11 cellular contexts compared by ENCODE assay signal in genomic region chr1:54402896-54403295, GRCh38. TPM values are rescaled to one million over a fixed set of nuclear protein-coding genes. Genes with fewer than 3 reads are reported as not detected.
DNase-seq lines count a peak whose midpoint lies in the region; ATAC-seq and TF ChIP-seq lines count a peak whose summit lies in the region.
"Had no signal": no experiment of that assay in that cellular context is flagged by ENCODE, and none has a peak within 500 bp of the region (broad histone marks: within the 10 kb centered on the region; RNA-seq: fewer than 3 reads in every experiment).

No MANE protein-coding gene starts in this region.

- H3K9ac ChIP-seq in mesenchymal stem cell (ENCODE audit: low read length) = no peak overlapping the region

- H3K23ac ChIP-seq in mesenchymal stem cell (ENCODE audit: low read length in 2 of 2) = no peak overlapping the region

- intact Hi-C loops in left ventricle myocardium inferior (cut with micrococcal nuclease) (loop anchor here (10.0 kb wide), 1 partner anchor 98 kb away; no protein-coding TSS in a partner anchor), left ventricle myocardium superior (cut with micrococcal nuclease) (loop anchor here (10.0 kb wide), 1 partner anchor 278 kb away; no protein-coding TSS in a partner anchor), uterus (cut with DNase I; ENCODE audit: low total_unique reads) (no loop called here)

- no peak overlapping the region for H2AK5ac ChIP-seq in mesenchymal stem cell (ENCODE audit: low read length, severe bottlenecking)

- H3K36me3 ChIP-seq in left ventricle myocardium inferior (peaks cover 37% of the 10 kb centered on the region), mesenchymal stem cell (ENCODE audit: control insufficient read depth in 1 of 2, insufficient read depth in 2 of 2, low read depth in 1 of 2, low read length in 2 of 2) (peaks cover 20 to 55% of the 10 kb centered on the region in 2 experiments), uterus (no peaks in the 10 kb centered on the region)

- peaks cover 38% of the 10 kb centered on the region for H3K79me1 ChIP-seq in mesenchymal stem cell (replicated peaks; ENCODE audit: low read length, poor library complexity, severe bottlenecking)

- peak overlapping the region; percentile 91 for H3K4me3 Mint-ChIP-seq in activated naive CD8-positive, alpha-beta T cell treated with anti-CD3 and anti-CD28 coated beads, Interleukin-2, amount 10 ng/mL, durations not matched to agents 7 days and 5 days

- whole genome bisulfite sequencing in mesenchymal stem cell = 31% methylated on average over 3 of the region's 7 CpGs

- H3K27me3 ChIP-seq in left ventricle myocardium inferior (ENCODE audit: low read depth) (no peaks in the 10 kb centered on the region), mesenchymal stem cell (ENCODE audit: control insufficient read depth in 1 of 2, insufficient read depth in 1 of 2, low read length in 2 of 2) (no peaks in the 10 kb centered on the region), uterus (no peaks in the 10 kb centered on the region)

- TF ChIP-seq CTCF in left ventricle myocardium inferior (IDR thresholded peaks at IDR 0.05; ENCODE audit: borderline replicate concordance) (no peak), uterus (IDR thresholded peaks at IDR 0.05) (no peak)

- H3K4me1 ChIP-seq in left ventricle myocardium inferior = peaks cover 89% of the 10 kb centered on the region
- peaks cover 19% of the 10 kb centered on the region for H3K4me1 ChIP-seq in mesenchymal stem cell (ENCODE audit: control insufficient read depth, insufficient read depth, low read depth, low read length)
- peaks cover 0 to 11% of the 10 kb centered on the region in 2 donors for H3K4me1 ChIP-seq in uterus

- H3K27ac Mint-ChIP-seq in activated naive CD8-positive, alpha-beta T cell treated with anti-CD3 and anti-CD28 coated beads, Interleukin-2, amount 10 ng/mL, durations not matched to agents 7 days and 5 days = no peak overlapping the region

- H4K8ac ChIP-seq in mesenchymal stem cell (ENCODE audit: low read length) = no peak overlapping the region

- H3K18ac ChIP-seq in mesenchymal stem cell (ENCODE audit: low read depth in 1 of 2, low read length in 2 of 2) = no peak overlapping the region

- no peak overlapping the region for H3K4ac ChIP-seq in mesenchymal stem cell (ENCODE audit: low read depth in 1 of 2, low read length in 2 of 2)

- H3K9me3 Mint-ChIP-seq in activated naive CD8-positive, alpha-beta T cell treated with anti-CD3 and anti-CD28 coated beads, Interleukin-2, amount 10 ng/mL, durations not matched to agents 7 days and 5 days = no peaks in the 10 kb centered on the region

- no peak for ATAC-seq in left ventricle myocardium superior
- no peak for ATAC-seq in activated naive CD8-positive, alpha-beta T cell treated with anti-CD3 and anti-CD28 coated beads, Interleukin-2, amount 10 ng/mL, durations not matched to agents 7 days and 5 days (ENCODE audit: low read depth)
- no peak for ATAC-seq in GM21786 (IDR thresholded peaks at IDR 0.05; ENCODE audit: unreplicated experiment)
- ATAC-seq: activated CD4-positive, CD25-positive, alpha-beta regulatory T cell treated with anti-CD3 and anti-CD28 coated beads, Interleukin-2, amount 50 U/mL, for 24 hours had no signal

- no peak overlapping the region for H4K91ac ChIP-seq in mesenchymal stem cell (ENCODE audit: low read length)

- H3K14ac ChIP-seq in mesenchymal stem cell (ENCODE audit: low read length in 2 of 2) = no peak overlapping the region

- H3K4me3 ChIP-seq in left ventricle myocardium inferior = peak overlapping the region; percentile 95
- no peak overlapping the region for H3K4me3 ChIP-seq in mesenchymal stem cell (ENCODE audit: insufficient read depth in 1 of 2, low read depth in 1 of 2, low read length in 2 of 2)
- H3K4me3 ChIP-seq in uterus = peak overlapping the region in 1 of 2 donors; percentile 97

- no peak overlapping the region for H2BK12ac ChIP-seq in mesenchymal stem cell (ENCODE audit: low read length in 2 of 2)

- no peak overlapping the region for H2BK15ac ChIP-seq in mesenchymal stem cell (ENCODE audit: low read depth, poor library complexity, severe bottlenecking)

- no peaks in the 10 kb centered on the region for H3K27me3 Mint-ChIP-seq in activated naive CD8-positive, alpha-beta T cell treated with anti-CD3 and anti-CD28 coated beads, Interleukin-2, amount 10 ng/mL, durations not matched to agents 7 days and 5 days

- POLR2A ChIA-PET in activated naive CD8-positive, alpha-beta T cell treated with anti-CD3 and anti-CD28 coated beads, Interleukin-2, amount 10 ng/mL, durations not matched to agents 7 days and 5 days (lab: Charles Lee) = interaction anchor here (0.8 kb wide), 2 partner anchors 74 to 118 kb away, joined by 3 read pairs; no protein-coding TSS in a partner anchor

- peaks cover 58% of the 10 kb centered on the region for H3K36me3 Mint-ChIP-seq in activated naive CD8-positive, alpha-beta T cell treated with anti-CD3 and anti-CD28 coated beads, Interleukin-2, amount 10 ng/mL, durations not matched to agents 7 days and 5 days

- H2AFZ ChIP-seq in mesenchymal stem cell (ENCODE audit: low read depth, low read length) = no peak overlapping the region

- no peak overlapping the region for H2BK5ac ChIP-seq in mesenchymal stem cell (ENCODE audit: low read depth, low read length, poor library complexity, severe bottlenecking)

- TF ChIP-seq POLR2A in uterus (IDR thresholded peaks at IDR 0.05) = no peak

- peaks cover 59% of the 10 kb centered on the region for H3K4me1 Mint-ChIP-seq in activated naive CD8-positive, alpha-beta T cell treated with anti-CD3 and anti-CD28 coated beads, Interleukin-2, amount 10 ng/mL, durations not matched to agents 7 days and 5 days

- H3K9me3 ChIP-seq in left ventricle myocardium inferior (replicated peaks) = no peaks in the 10 kb centered on the region
- H3K9me3 ChIP-seq in mesenchymal stem cell (ENCODE audit: control insufficient read depth, low read length) = no peaks in the 10 kb centered on the region
- no peaks in the 10 kb centered on the region for H3K9me3 ChIP-seq in uterus

- no peak overlapping the region for H2BK120ac ChIP-seq in mesenchymal stem cell (ENCODE audit: low read depth, low read length)

- H3K4me2 ChIP-seq in mesenchymal stem cell (ENCODE audit: low read length, poor library complexity, severe bottlenecking) = no peak overlapping the region

- DNase-seq in left ventricle myocardium inferior (no peak), left ventricle myocardium superior (no peak), mesenchymal stem cell (peak; percentile 27), uterus (no peak), SIG-M5 (lab: John Stamatoyannopoulos, UW) (no peak), NCI-H1694 treated with DMSO at 0.1 percent for 48 hours (lab: John Stamatoyannopoulos, UW) (no peak)
- DNase-seq in activated naive CD8-positive, alpha-beta T cell treated with anti-CD3 and anti-CD28 coated beads, Interleukin-2, amount 10 ng/mL, durations not matched to agents 7 days and 5 days = no peak
- DNase-seq: amygdala, midbrain had no signal

- H3K27ac ChIP-seq in left ventricle myocardium inferior (replicated peaks) = peak overlapping the region; percentile 59
- no peak overlapping the region for H3K27ac ChIP-seq in mesenchymal stem cell (ENCODE audit: low read length, poor library complexity, severe bottlenecking)
- H3K27ac ChIP-seq in uterus = peak overlapping the region; percentile 74 to 96

RNA-seq across cellular contexts. Expression of gene SSBP3, which starts 3.3 kb away (rescaled TPM):
- total RNA-seq in left ventricle myocardium inferior (57.7 TPM), left ventricle myocardium superior (57.0 TPM), uterus (100 to 1,000 TPM in 1 of 4 donors, 10 to 100 TPM in 3; 19.7 to 125 (median 31.4) TPM)
- 100 to 1,000 TPM; 109 to 126 TPM for total RNA-seq in activated naive CD8-positive, alpha-beta T cell treated with anti-CD3 and anti-CD28 coated beads, Interleukin-2, amount 10 ng/mL, durations not matched to agents 7 days and 5 days
- 114 TPM for polyA plus RNA-seq in mesenchymal stem cell (2013, experiment 1 of 2)
- polyA plus RNA-seq in mesenchymal stem cell (2013, experiment 2 of 2) = 112 TPM
